Comparison of ENCODE assay signal across 6 cellular contexts in genomic region chr5:54489648-54489979, GRCh38. TPM values are rescaled to one million over a fixed set of nuclear protein-coding genes. Genes with fewer than 3 reads are reported as not detected.
"Had no signal": no experiment of that assay in that cellular context is flagged by ENCODE, and none has a peak within 500 bp of the region (broad histone marks: within the 10 kb centered on the region; RNA-seq: fewer than 3 reads in every experiment).

No MANE protein-coding gene starts in this region.

RNA-seq across cellular contexts. Expression of gene HSPB3, which starts 34.1 kb away (rescaled TPM):
- total RNA-seq: left lobe of liver; lung microvascular endothelial cell; mesenteric fat pad; naive thymus-derived CD8-positive, alpha-beta T cell; osteocyte; subcutaneous adipose tissue had no signal
- polyA plus RNA-seq: naive thymus-derived CD8-positive, alpha-beta T cell had no signal
